Comparison of ENCODE assay signal across 27 cellular contexts in genomic region chr3:140628606-140629005, GRCh38. TPM values are rescaled to one million over a fixed set of nuclear protein-coding genes. Genes with fewer than 3 reads are reported as not detected.
DNase-seq lines count a peak whose midpoint lies in the region; ATAC-seq, FAIRE-seq and TF ChIP-seq lines count a peak whose summit lies in the region.
"Had no signal": no experiment of that assay in that cellular context is flagged by ENCODE, and none has a peak within 500 bp of the region (broad histone marks: within the 10 kb centered on the region; RNA-seq: fewer than 3 reads in every experiment).

No MANE protein-coding gene starts in this region.

- H3K36me3 Mint-ChIP-seq in osteocyte (ENCODE audit: unreplicated experiment): no peaks in the 10 kb centered on the region
- H3K36me3 Mint-ChIP-seq: CD14-positive monocyte; CD8-positive, alpha-beta memory T cell had no signal

- TF ChIP-seq RAD21 in K562 (CRISPR knock-in tag; conservative IDR thresholded peaks at IDR 0.05 in 1 of 2, IDR thresholded peaks at IDR 0.05 in 1 of 2): no peak

- H3K9me3 Mint-ChIP-seq in osteocyte (ENCODE audit: unreplicated experiment): peaks cover 7% of the 10 kb centered on the region

- H3K27ac ChIP-seq in GM23248 (no peak overlapping the region), PC-9 (peak overlapping the region; percentile 72), K562 (ENCODE audit: extremely low read depth, low read depth, low read length) (no peak overlapping the region)

- H3K36me3 ChIP-seq in GM23248 (ENCODE audit: low read depth) (no peaks in the 10 kb centered on the region), PC-9 (ENCODE audit: low read depth) (no peaks in the 10 kb centered on the region), K562 (ENCODE audit: control insufficient read depth, insufficient read depth, low read length) (no peaks in the 10 kb centered on the region)
- H3K36me3 ChIP-seq: BE2C, MG63 had no signal

- H3K9ac ChIP-seq in GM23248 (no peak overlapping the region), K562 (ENCODE audit: insufficient read depth in 1 of 2, low read depth in 2 of 2, low read length in 2 of 2) (no peak overlapping the region)

- H3K27me3 ChIP-seq in GM23248 (replicated peaks; ENCODE audit: insufficient read depth) (no peaks in the 10 kb centered on the region), PC-9 (ENCODE audit: insufficient read depth, low read depth) (no peaks in the 10 kb centered on the region), K562 (ENCODE audit: control insufficient read depth in 2 of 2, insufficient read depth in 2 of 2, low read length in 2 of 2) (no peaks in the 10 kb centered on the region)
- H3K27me3 ChIP-seq: MG63 had no signal

- no peaks in the 10 kb centered on the region for H3K9me2 ChIP-seq in GM23248 (ENCODE audit: insufficient read depth)
- H3K9me2 ChIP-seq in PC-9 (ENCODE audit: insufficient read depth): no peaks in the 10 kb centered on the region

- no peak for TF ChIP-seq EP300 in K562 (IDR thresholded peaks at IDR 0.05; ENCODE audit: low read length)

- FAIRE-seq in K562 (lab: Jason Lieb, UNC) (no peak), HTR-8/SVneo (lab: Jason Lieb, UNC) (no peak)
- FAIRE-seq: GM12892, GM19239, H54 had no signal

- in situ Hi-C loops in GM23248 (cut with MboI): no loop called here
- in situ Hi-C loops in K562 (cut with MboI): no loop called here

- intact Hi-C loops in PC-9 (cut with micrococcal nuclease; ENCODE audit: unreplicated experiment) (loop anchor here (2.0 kb wide), 1 partner anchor 188 kb away; no protein-coding TSS in a partner anchor), K562 (cut with micrococcal nuclease) (no loop called here), posterior vena cava (cut with DNase I) (loop anchor here in 1 of 2 donors (1.0 kb wide), 1 partner anchor 28 kb away; no protein-coding TSS in a partner anchor)

- H2AFZ ChIP-seq in GM23248: no peak overlapping the region
- no peak overlapping the region for H2AFZ ChIP-seq in PC-9
- H2AFZ ChIP-seq in K562 (ENCODE audit: low read depth, low read length): no peak overlapping the region

- no peak overlapping the region for H3K4me3 ChIP-seq in GM23248
- no peak overlapping the region for H3K4me3 ChIP-seq in PC-9
- no peak overlapping the region for H3K4me3 ChIP-seq in K562
- H3K4me3 ChIP-seq: MG63 had no signal

- CTCF ChIA-PET in PC-9 (lab: Charles Lee): no interaction called here
- CTCF ChIA-PET in K562 (lab: Yijun Ruan, JAX; ENCODE audit: low intra/inter-chr PET ratio): no interaction called here

- H4K20me1 ChIP-seq in GM23248 (ENCODE audit: insufficient read depth) (no peaks in the 10 kb centered on the region), PC-9 (ENCODE audit: insufficient read depth) (no peaks in the 10 kb centered on the region), K562 (replicated peaks; ENCODE audit: control insufficient read depth, insufficient read depth, low read length) (no peaks in the 10 kb centered on the region)

- H3K4me2 ChIP-seq in GM23248 (ENCODE audit: unreplicated experiment): peak overlapping the region; percentile 47
- H3K4me2 ChIP-seq in PC-9: no peak overlapping the region; the same call in 1 of the 2 replicates
- no peak overlapping the region for H3K4me2 ChIP-seq in K562 (ENCODE audit: insufficient read depth, low read length)

- no peaks in the 10 kb centered on the region for H3K9me1 ChIP-seq in K562 (ENCODE audit: control insufficient read depth, insufficient read depth, low read length)

- H3F3A ChIP-seq in GM23248 (ENCODE audit: insufficient read depth) (peaks cover 17% of the 10 kb centered on the region), PC-9 (ENCODE audit: insufficient read depth, low read depth) (peaks cover 16% of the 10 kb centered on the region)

- H3K4me3 Mint-ChIP-seq in osteocyte (ENCODE audit: unreplicated experiment): no peak overlapping the region
- H3K4me3 Mint-ChIP-seq: CD14-positive monocyte; CD8-positive, alpha-beta memory T cell had no signal

- ATAC-seq in K562: no peak

- POLR2A ChIA-PET in PC-9 (lab: Charles Lee; ENCODE audit: unreplicated experiment) (no interaction called here), K562 (lab: Yijun Ruan, JAX) (no interaction called here)

- H3K27me3 Mint-ChIP-seq in osteocyte (ENCODE audit: unreplicated experiment): no peaks in the 10 kb centered on the region

- TF ChIP-seq CTCF in PC-9 (conservative IDR thresholded peaks at IDR 0.05) (no peak), K562 (IDR thresholded peaks at IDR 0.05 in 2 of 3, conservative IDR thresholded peaks at IDR 0.05 in 1 of 3; ENCODE audit: insufficient read depth in 2 of 3, low read depth in 1 of 3, low read length in 3 of 3) (no peak), osteocyte (IDR thresholded peaks at IDR 0.05) (no peak)

- peaks cover 67% of the 10 kb centered on the region for H3K4me1 Mint-ChIP-seq in osteocyte (ENCODE audit: unreplicated experiment)
- H3K4me1 Mint-ChIP-seq: CD14-positive monocyte; CD8-positive, alpha-beta memory T cell had no signal

- TF ChIP-seq POLR2A in K562 (conservative IDR thresholded peaks at IDR 0.05): no peak

- H3K27ac Mint-ChIP-seq in osteocyte (ENCODE audit: unreplicated experiment): peak overlapping the region; percentile 89
- H3K27ac Mint-ChIP-seq: CD14-positive monocyte; CD8-positive, alpha-beta memory T cell had no signal

- WGBS in GM23248 (ENCODE audit: low coverage in 1 of 2, low lambda C conversion rate in 2 of 2, missing lambda C conversion rate in 2 of 2), 2 experiments: 65 to 77% methylated on average over 4 of the region's 4 CpGs
- WGBS in K562 (ENCODE audit: insufficient coverage, low coverage, missing lambda C conversion rate): 0% methylated on average over 4 of the region's 4 CpGs

- peaks cover 25% of the 10 kb centered on the region for H3K4me1 ChIP-seq in GM23248 (ENCODE audit: insufficient read depth)
- peaks cover 30% of the 10 kb centered on the region for H3K4me1 ChIP-seq in PC-9 (replicated peaks; ENCODE audit: insufficient read depth)
- H3K4me1 ChIP-seq in K562 (replicated peaks in 1 of 2; ENCODE audit: control insufficient read depth in 2 of 2, insufficient read depth in 2 of 2, low read length in 2 of 2): no peaks in the 10 kb centered on the region
- H3K4me1 ChIP-seq: BE2C had no signal

- H3K9me3 ChIP-seq in GM23248 (ENCODE audit: low read depth) (no peaks in the 10 kb centered on the region), PC-9 (ENCODE audit: insufficient read depth, low read depth) (no peaks in the 10 kb centered on the region; the same call in 1 of the 2 replicates), K562 (replicated peaks; ENCODE audit: control insufficient read depth, insufficient read depth, low read depth, low read length) (no peaks in the 10 kb centered on the region)
- H3K9me3 ChIP-seq: BE2C, MG63 had no signal

- no TSS peak for BruUV-seq in PC-9 (replicated peaks; lab: Mats Ljungman, UMichigan)
- no TSS peak for BruUV-seq in K562 (replicated peaks; lab: Mats Ljungman, UMichigan)

- DNase-seq in GM23248 (no peak), PC-9 (no peak), K562 (ENCODE audit: extremely low read depth in 1 of 4, low spot score in 3 of 4) (no peak), osteocyte (ENCODE audit: extremely low spot score, unreplicated experiment) (no peak), NCI-H128 (lab: John Stamatoyannopoulos, UW; ENCODE audit: unreplicated experiment) (no peak), posterior vena cava (ENCODE audit: low spot score) (no peak), HTR-8/SVneo (ENCODE audit: insufficient read length, low spot score) (no peak)
- DNase-seq: ACHN; BE2C; CD8-positive, alpha-beta memory T cell; DMS 273 treated with DMSO at 0.1 percent for 48 hours; DMS79; GF-D8; Kasumi-1; MG63; NCI-H1105 treated with DMSO at 0.1 percent for 48 hours; NCI-H2029; NCI-H446; NCI-H524 treated with DMSO at 0.1 percent for 48 hours; NCI-H774; RPMI8226; SHP77; T-helper 1 cell had no signal

- H3K79me2 ChIP-seq in GM23248 (ENCODE audit: insufficient read depth) (no peaks in the 10 kb centered on the region), PC-9 (ENCODE audit: low read depth) (no peaks in the 10 kb centered on the region), K562 (ENCODE audit: control insufficient read depth, insufficient read depth, low read length) (no peaks in the 10 kb centered on the region)

TF ChIP-seq in K562, 482 proteins besides CTCF, POLR2A, EP300 and RAD21 (continues in another document):
- TF ChIP-seq RAD51 (IDR thresholded peaks at IDR 0.05; ENCODE audit: borderline replicate concordance, low read depth): peak; percentile 63; the same call in 1 of the 2 replicates
- TF ChIP-seq TFE3 (CRISPR knock-in tag; IDR thresholded peaks at IDR 0.05): peak; percentile 88

RNA-seq across cellular contexts. Expression of gene TRIM42, which starts 49.3 kb away (rescaled TPM):
- not detected in 2 replicates for total RNA-seq in GM23248 (2014; rRNA removed; shearing (Covaris generic))
- polyA plus RNA-seq in GM23248 (2016; fragmentation: Nextera tagmentation; extraction: Ambion mirVana): not detected in 2 replicates
- not detected in 2 replicates for total RNA-seq in PC-9 (2021)
- total RNA-seq in K562 (2011; cell fraction: chromatin; rRNA removed; ENCODE audit: low replicate concordance): not detected in 2 replicates
- total RNA-seq in K562 (2011; cell fraction: nucleolus; rRNA removed): not detected in 2 replicates
- total RNA-seq in K562 (2011; cell fraction: nucleoplasm; rRNA removed): not detected in 2 replicates
- total RNA-seq in K562 (2014; rRNA removed): not detected in 2 replicates
- not detected in 2 replicates for total RNA-seq in K562 (2014; rRNA removed; fragmentation: Illumina TruSeq; extraction: Trizol)
- not detected in 2 replicates for total RNA-seq in K562 (2015; rRNA removed; fragmentation: Illumina TruSeq; extraction: Trizol)
- not detected in 2 replicates for total RNA-seq in K562 (2021)
- not detected in 2 replicates for polyA plus RNA-seq in K562 (2011; rRNA removed)
- not detected in 2 replicates for polyA plus RNA-seq in K562 (2011; cell fraction: cytosol; rRNA removed)
- not detected in 2 replicates for polyA plus RNA-seq in K562 (2011; cell fraction: nucleus; rRNA removed)
- not detected in 2 replicates for polyA plus RNA-seq in K562 (2012)
- polyA plus RNA-seq in K562 (2014; fragmentation: Illumina TruSeq; extraction: Trizol): not detected in 2 replicates
- polyA plus RNA-seq in K562 (2014; fragmentation: Nextera tagmentation; extraction: Ambion mirVana): not detected
- polyA plus RNA-seq in K562 (2014; rRNA removed): not detected in 2 replicates
- polyA minus RNA-seq in K562 (2011; rRNA and poly(A)+ RNA removed): not detected in 2 replicates
- not detected in 2 replicates for polyA minus RNA-seq in K562 (2011; cell fraction: cytosol; rRNA and poly(A)+ RNA removed)
- not detected in 2 replicates for polyA minus RNA-seq in K562 (2011; cell fraction: nucleus; rRNA and poly(A)+ RNA removed)
- not detected in 2 replicates for total RNA-seq in osteocyte
- not detected for total RNA-seq in posterior vena cava
- total RNA-seq: CD8-positive, alpha-beta memory T cell had no signal
- polyA plus RNA-seq: CD14-positive monocyte; CD8-positive, alpha-beta memory T cell had no signal
